ENCODE assay signal across 8 cellular contexts in genomic region chrX:38166478-38167083, GRCh38. TPM values are rescaled to one million over a fixed set of nuclear protein-coding genes. Genes with fewer than 3 reads are reported as not detected.
A peak's percentile ranks its signal among the peaks of the same experiment; 100 is the strongest.
DNase-seq lines count a peak whose midpoint lies in the region; ATAC-seq and TF ChIP-seq lines count a peak whose summit lies in the region.

No MANE protein-coding gene starts in this region.

- H3K4me1 Mint-ChIP-seq in MCF 10A (ENCODE audit: insufficient read depth, unreplicated experiment): no peaks in the 10 kb centered on the region

- no peak overlapping the region for H3K4me3 Mint-ChIP-seq in MCF 10A (ENCODE audit: unreplicated experiment)

- H3K36me3 ChIP-seq in heart left ventricle: peaks cover 0 to 24% (median 0%) of the 10 kb centered on the region in 9 donors
- no peaks in the 10 kb centered on the region for H3K36me3 ChIP-seq in mucosa of descending colon (ENCODE audit: low read depth)

- DNase-seq in heart left ventricle: no peak
- DNase-seq in Right ventricle myocardium superior: no peak
- peak; percentile 73 for DNase-seq in NCI-H1694 (lab: John Stamatoyannopoulos, UW)
- DNase-seq in MCF 10A (ENCODE audit: unreplicated experiment): peak; percentile 52
- peak in 1 of 3 donors; percentile 79 for DNase-seq in mucosa of descending colon
- no peak for DNase-seq in omental fat pad (ENCODE audit: low spot score)
- DNase-seq in SHP77 treated with DMSO at 0.1 percent for 48 hours (lab: John Stamatoyannopoulos, UW): no peak

- H3K4me3 ChIP-seq in heart left ventricle: no peak overlapping the region
- no peak overlapping the region for H3K4me3 ChIP-seq in mucosa of descending colon

- H3K4me1 ChIP-seq in heart left ventricle (no peaks in the 10 kb centered on the region), mucosa of descending colon (ENCODE audit: low read depth) (no peaks in the 10 kb centered on the region)

- no TSS peak for BruUV-seq in MCF 10A (replicated peaks; lab: Mats Ljungman, UMichigan)

- H3K27ac Mint-ChIP-seq in MCF 10A (ENCODE audit: low read depth, unreplicated experiment): no peak overlapping the region

- H3K9me3 ChIP-seq in heart left ventricle: no peaks in the 10 kb centered on the region
- H3K9me3 ChIP-seq in mucosa of descending colon: no peaks in the 10 kb centered on the region

- peaks cover 47% of the 10 kb centered on the region for H3K27me3 Mint-ChIP-seq in MCF 10A (ENCODE audit: insufficient read depth, unreplicated experiment)

- H3K36me3 Mint-ChIP-seq in MCF 10A (ENCODE audit: insufficient read depth, unreplicated experiment): peaks cover 3% of the 10 kb centered on the region

- no peak for ATAC-seq in heart left ventricle
- no peak for ATAC-seq in Right ventricle myocardium superior (ENCODE audit: poor library complexity)
- peak; percentile 31 for ATAC-seq in mucosa of descending colon
- no peak for ATAC-seq in omental fat pad (ENCODE audit: low FRiP score)
- no peak for ATAC-seq in HG03108 (IDR thresholded peaks at IDR 0.05; ENCODE audit: unreplicated experiment)

- POLR2A ChIA-PET in MCF 10A (lab: Yijun Ruan, JAX): interaction anchor here (0.5 to 0.6 kb wide), 2 partner anchors 21 to 238 kb away, joined by 3 to 4 read pairs; no protein-coding TSS in a partner anchor

- peak; percentile 35 to 72 (median 48) for TF ChIP-seq CTCF in heart left ventricle (IDR thresholded peaks at IDR 0.05)
- TF ChIP-seq CTCF in MCF 10A (IDR thresholded peaks at IDR 0.05; ENCODE audit: unreplicated experiment): peak; percentile 49
- no peak for TF ChIP-seq CTCF in mucosa of descending colon (IDR thresholded peaks at IDR 0.05)
- no peak for TF ChIP-seq CTCF in omental fat pad (IDR thresholded peaks at IDR 0.05)

- CTCF ChIA-PET in MCF 10A (lab: Yijun Ruan, JAX): interaction anchor here (0.6 to 4.3 kb wide), 27 partner anchors 8 to 864 kb away, joined by 3 to 119 read pairs (median 4); partner anchors contain the start of gene RPGR

- H3K27me3 ChIP-seq in heart left ventricle: peaks cover 0 to 23% (median 0%) of the 10 kb centered on the region in 9 donors

- no peaks in the 10 kb centered on the region for H3K9me3 Mint-ChIP-seq in MCF 10A (ENCODE audit: unreplicated experiment)

- intact Hi-C loops in heart left ventricle (cut with DNase I) (loop anchor here in 7 of 10 donors (5.0 to 10.0 kb wide), 3 partner anchors 232 to 422 kb away; no protein-coding TSS in a partner anchor), Right ventricle myocardium superior (cut with DNase I) (loop anchor here (10.0 kb wide), 1 partner anchor 242 kb away; no protein-coding TSS in a partner anchor), MCF 10A (cut with micrococcal nuclease) (loop anchor here (1.0 to 2.0 kb wide), 2 partner anchors 240 to 422 kb away; no protein-coding TSS in a partner anchor), mucosa of descending colon (cut with DNase I, micrococcal nuclease) (loop anchor here (5.0 to 10.0 kb wide), 2 partner anchors 239 to 242 kb away; no protein-coding TSS in a partner anchor)

- TF ChIP-seq POLR2A in heart left ventricle (IDR thresholded peaks at IDR 0.05): no peak

- H3K27ac ChIP-seq in heart left ventricle: no peak overlapping the region

- 60 to 75% (median 64%) methylated on average over 2 of the region's 2 CpGs for WGBS in heart left ventricle, 4 donors

RNA-seq across cellular contexts. Expression of gene SRPX, which starts 54.1 kb away (rescaled TPM):
- total RNA-seq in heart left ventricle (10 to 100 TPM; 38.2 to 85.2 (median 53.8) TPM), Right ventricle myocardium superior (36.1 TPM), MCF 10A (2022) (7.4 and 9.4 TPM in 2 replicates), mucosa of descending colon (10 to 100 TPM in 2 of 3 donors, 1 to 10 TPM in 1; 6.3 to 50.7 (median 32.6) TPM), omental fat pad (100 to 1,000 TPM; 250 to 432 (median 374) TPM)
- 100 to 1,000 TPM in 1 of 2 donors, 10 to 100 TPM in 1; 45.0 to 137 TPM for polyA plus RNA-seq in heart left ventricle

Comparison
In these comparisons a context has a peak if more than half of its experiments do, and no peak if none do; other contexts are left out.
1. DNase-seq: peak in NCI-H1694 (single experiment) and MCF 10A (single experiment); none in heart left ventricle (0 of 5), Right ventricle myocardium superior (single experiment), omental fat pad (single experiment) and SHP77 treated with DMSO at 0.1 percent for 48 hours (single experiment).
2. CTCF ChIP-seq: peak in heart left ventricle (12 of 12) and MCF 10A (single experiment); none in mucosa of descending colon (single experiment) and omental fat pad (0 of 3).